ENCODE assay signal across 9 cellular contexts in genomic region chr7:151351967-151352366, GRCh38. TPM values are rescaled to one million over a fixed set of nuclear protein-coding genes. Genes with fewer than 3 reads are reported as not detected.
DNase-seq lines count a peak whose midpoint lies in the region; ATAC-seq, FAIRE-seq and TF ChIP-seq lines count a peak whose summit lies in the region.
"Had no signal": no experiment of that assay in that cellular context is flagged by ENCODE, and none has a peak within 500 bp of the region (broad histone marks: within the 10 kb centered on the region; RNA-seq: fewer than 3 reads in every experiment).

No MANE protein-coding gene starts in this region.

- H3K27me3 Mint-ChIP-seq in CD14-positive monocyte (ENCODE audit: low read depth in 3 of 3) = peaks cover 0 to 3% (median 2%) of the 10 kb centered on the region in 3 donors
- H3K27me3 Mint-ChIP-seq in type B pancreatic cell = no peaks in the 10 kb centered on the region

- peak overlapping the region; percentile 65 to 68 for H3K4me3 Mint-ChIP-seq in CD14-positive monocyte
- H3K4me3 Mint-ChIP-seq in type B pancreatic cell = no peak overlapping the region

- DNase-seq in CD14-positive monocyte (ENCODE audit: low spot score) (no peak), medulla oblongata (ENCODE audit: extremely low spot score) (peak; percentile 43), kidney (no peak), COLO829 (ENCODE audit: low spot score) (no peak), type B pancreatic cell (ENCODE audit: extremely low spot score, unreplicated experiment) (no peak), iPS-NIHi7 (ENCODE audit: extremely low spot score) (no peak)
- peak; percentile 27 for DNase-seq in activated CD4-positive, alpha-beta T cell treated with anti-CD3 and anti-CD28 coated beads for 1 hour

- FAIRE-seq in kidney (lab: Jason Lieb, UNC) = no peak

- H3K9me3 ChIP-seq in kidney (ENCODE audit: control insufficient read depth in 1 of 2, low read length in 2 of 2) = no peaks in the 10 kb centered on the region

- H3K4me3 ChIP-seq in kidney (ENCODE audit: low read length in 2 of 2) = no peak overlapping the region

- H3K4me1 Mint-ChIP-seq in CD14-positive monocyte (peaks cover 28% of the 10 kb centered on the region), type B pancreatic cell (ENCODE audit: unreplicated experiment) (peaks cover 9% of the 10 kb centered on the region)

- H3K4me1 ChIP-seq in kidney (ENCODE audit: control insufficient read depth in 1 of 2, insufficient read depth in 1 of 2, low read depth in 1 of 2, low read length in 2 of 2) = peaks cover 4 to 5% of the 10 kb centered on the region in 2 donors

- H3K27ac Mint-ChIP-seq in CD14-positive monocyte = peak overlapping the region; percentile 65 to 91 (median 82)
- no peak overlapping the region for H3K27ac Mint-ChIP-seq in type B pancreatic cell

- H3K36me3 ChIP-seq in kidney (ENCODE audit: control insufficient read depth in 1 of 2, insufficient read depth in 2 of 2, low read length in 2 of 2) = peaks cover 37 to 38% of the 10 kb centered on the region in 2 donors

- intact Hi-C loops in CD14-positive monocyte (cut with micrococcal nuclease) = loop anchor here (2.0 kb wide), 1 partner anchor 37 kb away; no protein-coding TSS in a partner anchor
- intact Hi-C loops in kidney (cut with DNase I) = no loop called here

- H3K27ac ChIP-seq in kidney (ENCODE audit: low read depth in 2 of 2, low read length in 2 of 2) = no peak overlapping the region
- H3K27ac ChIP-seq: VCaP had no signal

- H3K9me3 Mint-ChIP-seq in CD14-positive monocyte = no peaks in the 10 kb centered on the region
- H3K9me3 Mint-ChIP-seq in type B pancreatic cell = no peaks in the 10 kb centered on the region

- H3K36me3 Mint-ChIP-seq in CD14-positive monocyte = peaks cover 59 to 77% of the 10 kb centered on the region in 2 donors
- peaks cover 11% of the 10 kb centered on the region for H3K36me3 Mint-ChIP-seq in type B pancreatic cell

- ATAC-seq in HG02938 (IDR thresholded peaks at IDR 0.05; ENCODE audit: unreplicated experiment) = peak; percentile 31

- no peak overlapping the region for H3K9ac ChIP-seq in kidney (ENCODE audit: low read length in 2 of 2)

- TF ChIP-seq CTCF in CD14-positive monocyte (IDR thresholded peaks at IDR 0.05) = no peak
- TF ChIP-seq CTCF in kidney (IDR thresholded peaks at IDR 0.05; ENCODE audit: borderline replicate concordance, extremely low read depth, insufficient read depth) = no peak
- no peak for TF ChIP-seq CTCF in type B pancreatic cell (conservative IDR thresholded peaks at IDR 0.05)

RNA-seq across cellular contexts. Expression of gene NUB1, which starts 10.4 kb away (rescaled TPM):
- 10 to 100 TPM; 37.2 to 39.2 TPM for polyA plus RNA-seq in CD14-positive monocyte
- total RNA-seq in kidney = 51.8 TPM
- polyA plus RNA-seq in kidney (ENCODE audit: insufficient read depth, low read depth, low replicate concordance) = 32.7 TPM
- 49.3 and 54.3 TPM in 2 replicates for total RNA-seq in type B pancreatic cell (ENCODE audit: low replicate concordance)

RNA-seq across cellular contexts. Expression of gene WDR86, which starts 57.9 kb away (rescaled TPM):
- polyA plus RNA-seq in CD14-positive monocyte (under 1 TPM; 0.11 to 0.30 TPM), kidney (ENCODE audit: insufficient read depth, low read depth, low replicate concordance) (1.8 TPM)
- total RNA-seq in kidney (5.9 TPM), type B pancreatic cell (ENCODE audit: low replicate concordance) (13.0 and 83.0 TPM in 2 replicates)

Comparison
In these comparisons a context has a peak if more than half of its experiments do, and no peak if none do; other contexts are left out.
1. DNase-seq: peak in activated CD4-positive, alpha-beta T cell treated with anti-CD3 and anti-CD28 coated beads for 1 hour (single experiment) and medulla oblongata (single experiment); none in CD14-positive monocyte (single experiment), kidney (single experiment), COLO829 (single experiment), type B pancreatic cell (single experiment) and iPS-NIHi7 (single experiment).